ENCODE assay signal across 1 cellular context in genomic region chr10:122014652-122015248, GRCh38.
TF ChIP-seq lines count a peak whose summit lies in the region.

No MANE protein-coding gene starts in this region.

TF ChIP-seq in H1, 55 proteins besides CTCF, POLR2A, EP300 and RAD21:
- TF ChIP-seq TAF1 (IDR thresholded peaks at IDR 0.05; ENCODE audit: low read depth, low read length) (no peak), SAP30 (IDR thresholded peaks at IDR 0.05; ENCODE audit: insufficient read depth, insufficient replicate concordance, low read length) (no peak), KDM5A (IDR thresholded peaks at IDR 0.05; ENCODE audit: low read length) (no peak), CEBPB (IDR thresholded peaks at IDR 0.05; ENCODE audit: low read depth, low read length) (no peak), CREB1 (IDR thresholded peaks at IDR 0.05) (no peak), TBP (IDR thresholded peaks at IDR 0.05; ENCODE audit: low read depth, low read length) (no peak), CHD2 (IDR thresholded peaks at IDR 0.05; ENCODE audit: low read length) (no peak), EZH2 (IDR thresholded peaks at IDR 0.05; ENCODE audit: low read depth, low read length, severe bottlenecking) (no peak), SUZ12 (IDR thresholded peaks at IDR 0.05; ENCODE audit: low read length) (no peak), TAF7 (optimal IDR thresholded peaks at IDR 0.05; ENCODE audit: borderline replicate concordance, low read depth, low read length) (no peak), GABPA (IDR thresholded peaks at IDR 0.05; ENCODE audit: borderline replicate concordance, insufficient read depth, low read length) (no peak), CBX5 (IDR thresholded peaks at IDR 0.05; ENCODE audit: low read depth, low read length) (no peak), GTF2F1 (IDR thresholded peaks at IDR 0.05; ENCODE audit: borderline replicate concordance, low read depth, low read length) (no peak)
